8 cellular contexts compared by ENCODE assay signal in the genomic region with DNA sequence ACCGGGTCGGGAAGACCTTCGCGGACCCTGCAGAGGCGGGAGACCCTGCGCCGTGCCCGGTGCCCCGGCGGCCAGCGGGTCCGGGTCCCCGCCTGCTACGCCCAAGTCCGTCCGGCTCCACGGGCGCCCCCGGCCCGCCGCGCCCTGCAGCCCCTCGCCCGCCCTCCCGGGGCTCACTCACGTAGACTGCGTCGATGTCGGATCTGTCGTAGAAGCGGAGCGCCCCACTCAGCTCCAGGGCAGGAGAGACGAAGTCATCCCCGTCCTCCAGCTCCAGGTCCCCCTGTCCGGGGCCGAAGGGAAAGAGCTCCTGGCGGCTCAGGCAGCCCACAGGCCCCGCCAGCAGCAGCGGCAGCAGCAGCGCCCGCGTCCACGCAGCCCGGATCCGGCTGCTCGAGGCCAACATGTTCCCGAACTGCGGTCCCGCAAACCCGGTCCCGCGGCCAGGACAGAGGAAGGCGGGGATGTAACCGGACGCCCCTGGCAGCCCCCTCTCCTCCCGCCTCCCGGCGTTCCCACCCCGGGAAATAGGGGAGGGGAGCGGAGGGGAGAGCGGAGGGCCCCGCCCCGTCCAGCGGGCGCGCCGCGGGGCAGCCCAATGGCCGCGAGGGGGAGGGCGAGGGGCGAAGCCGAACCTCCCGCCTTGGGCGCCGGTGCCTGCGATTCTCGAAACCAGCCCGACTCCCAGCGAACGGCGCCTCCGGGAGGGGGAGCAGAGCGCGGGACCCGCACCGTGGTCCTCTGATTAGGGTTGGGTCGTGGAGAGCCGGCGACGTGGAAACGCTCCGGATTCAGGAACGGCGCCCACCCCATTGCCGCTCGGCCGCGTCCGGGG. TPM values are rescaled to one million over a fixed set of nuclear protein-coding genes. Genes with fewer than 3 reads are reported as not detected.
DNase-seq lines count a peak whose midpoint lies in the region; ATAC-seq and TF ChIP-seq lines count a peak whose summit lies in the region.

A gene with protein sequence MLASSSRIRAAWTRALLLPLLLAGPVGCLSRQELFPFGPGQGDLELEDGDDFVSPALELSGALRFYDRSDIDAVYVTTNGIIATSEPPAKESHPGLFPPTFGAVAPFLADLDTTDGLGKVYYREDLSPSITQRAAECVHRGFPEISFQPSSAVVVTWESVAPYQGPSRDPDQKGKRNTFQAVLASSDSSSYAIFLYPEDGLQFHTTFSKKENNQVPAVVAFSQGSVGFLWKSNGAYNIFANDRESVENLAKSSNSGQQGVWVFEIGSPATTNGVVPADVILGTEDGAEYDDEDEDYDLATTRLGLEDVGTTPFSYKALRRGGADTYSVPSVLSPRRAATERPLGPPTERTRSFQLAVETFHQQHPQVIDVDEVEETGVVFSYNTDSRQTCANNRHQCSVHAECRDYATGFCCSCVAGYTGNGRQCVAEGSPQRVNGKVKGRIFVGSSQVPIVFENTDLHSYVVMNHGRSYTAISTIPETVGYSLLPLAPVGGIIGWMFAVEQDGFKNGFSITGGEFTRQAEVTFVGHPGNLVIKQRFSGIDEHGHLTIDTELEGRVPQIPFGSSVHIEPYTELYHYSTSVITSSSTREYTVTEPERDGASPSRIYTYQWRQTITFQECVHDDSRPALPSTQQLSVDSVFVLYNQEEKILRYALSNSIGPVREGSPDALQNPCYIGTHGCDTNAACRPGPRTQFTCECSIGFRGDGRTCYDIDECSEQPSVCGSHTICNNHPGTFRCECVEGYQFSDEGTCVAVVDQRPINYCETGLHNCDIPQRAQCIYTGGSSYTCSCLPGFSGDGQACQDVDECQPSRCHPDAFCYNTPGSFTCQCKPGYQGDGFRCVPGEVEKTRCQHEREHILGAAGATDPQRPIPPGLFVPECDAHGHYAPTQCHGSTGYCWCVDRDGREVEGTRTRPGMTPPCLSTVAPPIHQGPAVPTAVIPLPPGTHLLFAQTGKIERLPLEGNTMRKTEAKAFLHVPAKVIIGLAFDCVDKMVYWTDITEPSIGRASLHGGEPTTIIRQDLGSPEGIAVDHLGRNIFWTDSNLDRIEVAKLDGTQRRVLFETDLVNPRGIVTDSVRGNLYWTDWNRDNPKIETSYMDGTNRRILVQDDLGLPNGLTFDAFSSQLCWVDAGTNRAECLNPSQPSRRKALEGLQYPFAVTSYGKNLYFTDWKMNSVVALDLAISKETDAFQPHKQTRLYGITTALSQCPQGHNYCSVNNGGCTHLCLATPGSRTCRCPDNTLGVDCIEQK (minus strand): TSS at position 417 of the 835 bp plus-strand sequence. CDS start 11 bp downstream, at position 406.

- ATAC-seq in right lobe of liver: peak; percentile 79 to 92 (median 84)

- H3K36me3 ChIP-seq in HUES48 (ENCODE audit: control insufficient read depth, insufficient read depth, low read length) (no peaks in the 10 kb centered on the region), right lobe of liver (no peaks in the 10 kb centered on the region)

- TF ChIP-seq CTCF in right lobe of liver (IDR thresholded peaks at IDR 0.05): peak; percentile 33 to 52 (median 38)

- WGBS in right lobe of liver (ENCODE audit: insufficient coverage, low coverage, low lambda C conversion rate, missing lambda C conversion rate): 0% methylated on average over 18 of the region's 100 CpGs

- no peaks in the 10 kb centered on the region for H3K9me3 ChIP-seq in HUES48 (ENCODE audit: control insufficient read depth, insufficient read depth, low read length)
- H3K9me3 ChIP-seq in right lobe of liver: no peaks in the 10 kb centered on the region

- H3K4me1 ChIP-seq in HUES48 (ENCODE audit: control insufficient read depth, insufficient read depth, low read length) (peaks cover 11% of the 10 kb centered on the region), right lobe of liver (peaks cover 0 to 21% (median 10%) of the 10 kb centered on the region in 4 donors)

- H3K4me1 Mint-ChIP-seq in stimulated activated naive CD8-positive, alpha-beta T cell treated with anti-CD3 and anti-CD28 coated beads, Interleukin-15, Interleukin-2, amounts not matched to agents 100 ng/mL and 50 ng/mL, for 24 hours (ENCODE audit: low read depth): peaks cover 24% of the 10 kb centered on the region

- peak within 1 kb of the TSS; percentile 27 for H3K27ac ChIP-seq in HUES48 (ENCODE audit: low read depth, low read length)
- peak within 1 kb of the TSS; percentile 97 to 99 (median 98) for H3K27ac ChIP-seq in right lobe of liver

- intact Hi-C loops in right lobe of liver (cut with DNase I): no loop called here

- H3K36me3 Mint-ChIP-seq in stimulated activated naive CD8-positive, alpha-beta T cell treated with anti-CD3 and anti-CD28 coated beads, Interleukin-15, Interleukin-2, amounts not matched to agents 100 ng/mL and 50 ng/mL, for 24 hours (ENCODE audit: low read depth): no peaks in the 10 kb centered on the region

- peak within 1 kb of the TSS; percentile 54 for H3K4me3 Mint-ChIP-seq in stimulated activated naive CD8-positive, alpha-beta T cell treated with anti-CD3 and anti-CD28 coated beads, Interleukin-15, Interleukin-2, amounts not matched to agents 100 ng/mL and 50 ng/mL, for 24 hours

- H3K27me3 ChIP-seq in HUES48 (ENCODE audit: control insufficient read depth, insufficient read depth, low read length) (peaks cover 46% of the 10 kb centered on the region), right lobe of liver (no peaks in the 10 kb centered on the region)

- H3K4me3 ChIP-seq in HUES48 (ENCODE audit: low read depth, low read length): peak within 1 kb of the TSS; percentile 76
- H3K4me3 ChIP-seq in right lobe of liver: peak within 1 kb of the TSS; percentile 79 to 90 (median 89)

- peak within 1 kb of the TSS; percentile 41 for H3K9ac ChIP-seq in HUES48 (ENCODE audit: low read depth, low read length)

- peak; percentile 31 for DNase-seq in NCI-H2029 (lab: John Stamatoyannopoulos, UW)
- no peak for DNase-seq in NCI-H2029 treated with DMSO at 0.1 percent for 48 hours (lab: John Stamatoyannopoulos, UW)
- DNase-seq in activated CD4-positive, alpha-beta T cell treated with anti-CD3 and anti-CD28 coated beads, Interleukin-2, amount 50 U/mL, for 1 hour: peak; percentile 10
- peak; percentile 88 for DNase-seq in ecto neural progenitor cell (ENCODE audit: low spot score)
- peak; percentile 89 to 92 (median 91) for DNase-seq in right lobe of liver
- DNase-seq in cerebellar nuclear complex (lab: John Stamatoyannopoulos, UW): no peak

- H3K9me3 Mint-ChIP-seq in stimulated activated naive CD8-positive, alpha-beta T cell treated with anti-CD3 and anti-CD28 coated beads, Interleukin-15, Interleukin-2, amounts not matched to agents 100 ng/mL and 50 ng/mL, for 24 hours: no peaks in the 10 kb centered on the region

- no peak within 1 kb of the TSS for H3K27ac Mint-ChIP-seq in stimulated activated naive CD8-positive, alpha-beta T cell treated with anti-CD3 and anti-CD28 coated beads, Interleukin-15, Interleukin-2, amounts not matched to agents 100 ng/mL and 50 ng/mL, for 24 hours

- H3K27me3 Mint-ChIP-seq in stimulated activated naive CD8-positive, alpha-beta T cell treated with anti-CD3 and anti-CD28 coated beads, Interleukin-15, Interleukin-2, amounts not matched to agents 100 ng/mL and 50 ng/mL, for 24 hours: peaks cover 46% of the 10 kb centered on the region

- TF ChIP-seq POLR2A in right lobe of liver (IDR thresholded peaks at IDR 0.05): peak; percentile 94

RNA-seq across cellular contexts. Expression of the gene that starts here (rescaled TPM):
- total RNA-seq in right lobe of liver: 10 to 100 TPM; 45.7 to 67.1 (median 59.1) TPM

Comparison
In these comparisons a context has a peak if more than half of its experiments do, and no peak if none do; other contexts are left out.
1. DNase-seq: peak in NCI-H2029 (single experiment), activated CD4-positive, alpha-beta T cell treated with anti-CD3 and anti-CD28 coated beads, Interleukin-2, amount 50 U/mL, for 1 hour (single experiment), ecto neural progenitor cell (single experiment) and right lobe of liver (3 of 3); none in NCI-H2029 treated with DMSO at 0.1 percent for 48 hours (single experiment) and cerebellar nuclear complex (0 of 2).